Comparison of ENCODE assay signal across 8 cellular contexts in genomic region chr15:82263350-82263749, GRCh38. TPM values are rescaled to one million over a fixed set of nuclear protein-coding genes. Genes with fewer than 3 reads are reported as not detected.
A peak's percentile ranks its signal among the peaks of the same experiment; 100 is the strongest.
DNase-seq lines count a peak whose midpoint lies in the region; ATAC-seq and TF ChIP-seq lines count a peak whose summit lies in the region.

No MANE protein-coding gene starts in this region.

- H3K4me3 Mint-ChIP-seq in T-helper 17 cell, result peak overlapping the region; percentile 95

- CTCF ChIA-PET in HEK293 (lab: Yijun Ruan, JAX), result interaction anchor here (0.5 to 1.4 kb wide), 2 partner anchors 18 to 273 kb away, joined by 3 to 8 read pairs; no protein-coding TSS in a partner anchor

- H3K27me3 ChIP-seq in iPS-15b (ENCODE audit: control insufficient read depth, insufficient read depth, low read length) (no peaks in the 10 kb centered on the region), stomach smooth muscle (ENCODE audit: control insufficient read depth in 1 of 2, insufficient read depth in 2 of 2, low read length in 2 of 2) (no peaks in the 10 kb centered on the region)

- H3K9me3 ChIP-seq in HEK293 (ENCODE audit: control insufficient read depth, insufficient read depth, low read depth, low read length) (no peaks in the 10 kb centered on the region), T-helper 17 cell (ENCODE audit: control insufficient read depth, low read length, poor library complexity, severe bottlenecking) (no peaks in the 10 kb centered on the region), iPS-15b (ENCODE audit: control insufficient read depth, insufficient read depth, low read length) (no peaks in the 10 kb centered on the region), stomach smooth muscle (ENCODE audit: control insufficient read depth in 2 of 2, low read length in 2 of 2) (no peaks in the 10 kb centered on the region)

- DNase-seq in T-helper 17 cell, result no peak
- no peak for DNase-seq in NCI-H226
- DNase-seq in cerebellar nuclear complex (lab: John Stamatoyannopoulos, UW), result no peak
- DNase-seq in germinal center (ENCODE audit: low spot score), result no peak

- H3K36me3 Mint-ChIP-seq in T-helper 17 cell (ENCODE audit: low read depth), result peaks cover 7% of the 10 kb centered on the region

- H3K27ac Mint-ChIP-seq in T-helper 17 cell, result peak overlapping the region; percentile 82

- H3K36me3 ChIP-seq in HEK293 (ENCODE audit: control insufficient read depth in 2 of 2, insufficient read depth in 1 of 2, low read length in 2 of 2), result peaks cover 5 to 14% of the 10 kb centered on the region in 2 experiments; a peak in 2 of 3 replicates
- H3K36me3 ChIP-seq in iPS-15b (ENCODE audit: control insufficient read depth, insufficient read depth, low read length), result no peaks in the 10 kb centered on the region
- H3K36me3 ChIP-seq in stomach smooth muscle (ENCODE audit: control insufficient read depth in 2 of 2, insufficient read depth in 2 of 2, low read length in 2 of 2), result peaks cover 0 to 2% of the 10 kb centered on the region in 2 donors

- POLR2A ChIA-PET in HEK293 (lab: Yijun Ruan, JAX), result interaction anchor here (0.7 to 0.8 kb wide), 2 partner anchors 16 to 17 kb away, joined by 3 read pairs; no protein-coding TSS in a partner anchor

- peak overlapping the region; percentile 84 for H3K27ac ChIP-seq in 22Rv1
- no peak overlapping the region for H3K27ac ChIP-seq in HEK293 (ENCODE audit: extremely low read depth, low read depth, low read length)
- H3K27ac ChIP-seq in stomach smooth muscle (ENCODE audit: low read length), result no peak overlapping the region

- H3K9ac ChIP-seq in iPS-15b (ENCODE audit: low read depth, low read length) (no peak overlapping the region), stomach smooth muscle (ENCODE audit: low read length in 2 of 2) (peak overlapping the region; percentile 62 to 65)

- peaks cover 27% of the 10 kb centered on the region for H3K4me1 Mint-ChIP-seq in T-helper 17 cell

- H3K27me3 Mint-ChIP-seq in T-helper 17 cell, result peaks cover 14% of the 10 kb centered on the region

- H3K4me3 ChIP-seq in HEK293 (ENCODE audit: low read depth, low read length), result peak overlapping the region; percentile 73
- H3K4me3 ChIP-seq in iPS-15b (ENCODE audit: low read depth, low read length), result peak overlapping the region; percentile 82
- H3K4me3 ChIP-seq in stomach smooth muscle (ENCODE audit: low read length in 2 of 2), result peak overlapping the region; percentile 73 to 84

- H3K4me1 ChIP-seq in HEK293 (ENCODE audit: control insufficient read depth, insufficient read depth, low read length) (peaks cover 17% of the 10 kb centered on the region; the same call in 1 of the 2 replicates), iPS-15b (ENCODE audit: control insufficient read depth, insufficient read depth, low read length) (peaks cover 13% of the 10 kb centered on the region), stomach smooth muscle (ENCODE audit: control insufficient read depth, insufficient read depth, low read length) (peaks cover 6% of the 10 kb centered on the region)

- ATAC-seq in T-helper 17 cell, result no peak

- TF ChIP-seq CTCF in 22Rv1 (IDR thresholded peaks at IDR 0.05), result no peak
- no peak for TF ChIP-seq CTCF in HEK293 (tag by site-specific recombination; IDR thresholded peaks at IDR 0.05)

TF ChIP-seq in HEK293, 187 proteins besides CTCF, POLR2A, EP300 and RAD21:
- TF ChIP-seq ZNF335 (tag by site-specific recombination; conservative IDR thresholded peaks at IDR 0.05), result peak; percentile 60
- TF ChIP-seq ATF2 (tag by site-specific recombination; IDR thresholded peaks at IDR 0.05; ENCODE audit: low read depth), result peak; percentile 20; the same call in 1 of the 2 replicates
- no peak for TF ChIP-seq ZNF16 (tag by site-specific recombination; IDR thresholded peaks at IDR 0.05; ENCODE audit: low read depth)
- no peak for TF ChIP-seq ZNF112 (tag by site-specific recombination; IDR thresholded peaks at IDR 0.05)

RNA-seq across cellular contexts. Expression of gene SAXO2, which starts 0.7 kb away (rescaled TPM):
- under 1 TPM in 1 of 2 donors, not detected in 1; 0.68 TPM for total RNA-seq in T-helper 17 cell

RNA-seq across cellular contexts. Expression of gene EFL1, which starts 0.8 kb away (rescaled TPM):
- 10 to 100 TPM in 1 of 2 donors, 1 to 10 TPM in 1; 9.2 to 10.4 TPM for total RNA-seq in T-helper 17 cell
